In genomic region chr12:1791104-1791927, GRCh38 we compare ENCODE assay signal across 8 cellular contexts. TPM values are rescaled to one million over a fixed set of nuclear protein-coding genes. Genes with fewer than 3 reads are reported as not detected.
DNase-seq lines count a peak whose midpoint lies in the region; ATAC-seq, FAIRE-seq and TF ChIP-seq lines count a peak whose summit lies in the region.

No MANE protein-coding gene starts in this region.

- peaks cover 4% of the 10 kb centered on the region for H3K4me1 ChIP-seq in colonic mucosa

- no peaks in the 10 kb centered on the region for H3K27me3 ChIP-seq in colonic mucosa

- no peaks in the 10 kb centered on the region for H3K9me3 ChIP-seq in colonic mucosa

- TF ChIP-seq POLR2A in GM12892 (IDR thresholded peaks at IDR 0.05; ENCODE audit: low read depth, low read length) (no peak), lower leg skin (IDR thresholded peaks at IDR 0.05) (no peak)

- FAIRE-seq in GM12892 (lab: Jason Lieb, UNC) = peak; percentile 94

- 43 to 47% methylated on average over 10 of the region's 10 CpGs for WGBS in lower leg skin, 2 donors

- H3K4me3 ChIP-seq in colonic mucosa (no peak overlapping the region), lower leg skin (ENCODE audit: low read depth, poor library complexity, severe bottlenecking) (no peak overlapping the region)

- ATAC-seq in HG02840 (IDR thresholded peaks at IDR 0.05; ENCODE audit: low FRiP score, unreplicated experiment) = no peak

- H3K27ac ChIP-seq in colonic mucosa = no peak overlapping the region

- intact Hi-C loops in colonic mucosa (cut with DNase I) = loop anchor here (5.0 kb wide), 1 partner anchor 159 kb away; no protein-coding TSS in a partner anchor
- intact Hi-C loops in lower leg skin (cut with DNase I; ENCODE audit: low total_unique reads) = loop anchor here (5.0 kb wide), 3 partner anchors 94 to 159 kb away; no protein-coding TSS in a partner anchor

- TF ChIP-seq CTCF in colonic mucosa (IDR thresholded peaks at IDR 0.05) = peak; percentile 82
- peak in 1 of 3 donors; percentile 57 for TF ChIP-seq CTCF in lower leg skin (IDR thresholded peaks at IDR 0.05)

- H3K36me3 ChIP-seq in colonic mucosa = no peaks in the 10 kb centered on the region

- peak; percentile 21 for DNase-seq in A172 (ENCODE audit: low spot score)
- DNase-seq in GM12892 (ENCODE audit: insufficient read length) = no peak
- DNase-seq in NCI-H2227 (lab: John Stamatoyannopoulos, UW; ENCODE audit: unreplicated experiment) = peak; percentile 14
- DNase-seq in activated CD4-positive, alpha-beta T cell treated with anti-CD3 and anti-CD28 coated beads for 24 hours (ENCODE audit: low read depth in 2 of 2) = peak; percentile 46
- peak; percentile 76 for DNase-seq in colonic mucosa
- peak; percentile 61 to 91 for DNase-seq in lower leg skin (ENCODE audit: low spot score in 2 of 2)
- peak; percentile 32 to 40 for DNase-seq in stimulated activated CD8-positive, alpha-beta memory T cell treated with anti-CD3 and anti-CD28 coated beads, Interleukin-2, amount 100 ng/mL, for 48 hours (ENCODE audit: low read depth in 2 of 2)

- no peak overlapping the region for H3K9ac ChIP-seq in colonic mucosa (ENCODE audit: low read depth in 2 of 2, low read length in 2 of 2)

RNA-seq across cellular contexts. Expression of gene LRTM2, which starts 29.0 kb away (rescaled TPM):
- not detected in 2 replicates for total RNA-seq in A172 (2014; rRNA removed; shearing (Covaris generic))
- polyA plus RNA-seq in GM12892 (2012; ENCODE audit: missing spikeins) = not detected
- total RNA-seq in colonic mucosa (not detected), lower leg skin (not detected)
